In genomic region chr16:57300387-57301125, GRCh38 we compare ENCODE assay signal across 1 cellular context.
A peak's percentile ranks its signal among the peaks of the same experiment; 100 is the strongest.
TF ChIP-seq lines count a peak whose summit lies in the region.

No MANE protein-coding gene starts in this region.

TF ChIP-seq in HepG2, 621 proteins besides CTCF, POLR2A, EP300 and RAD21 (continued from another document and continues in another):
- TF ChIP-seq TFDP1 (CRISPR knock-in tag; IDR thresholded peaks at IDR 0.05; ENCODE audit: borderline replicate concordance) (no peak), ZNF687 (CRISPR knock-in tag; IDR thresholded peaks at IDR 0.05) (peak; percentile 80), ZNF572 (CRISPR knock-in tag; IDR thresholded peaks at IDR 0.05) (no peak; the same call in 1 of the 2 replicates), ZNF33A (CRISPR knock-in tag; IDR thresholded peaks at IDR 0.05; ENCODE audit: borderline replicate concordance) (no peak), SMAD3 (CRISPR knock-in tag; IDR thresholded peaks at IDR 0.05) (peak; percentile 88; the same call in 1 of the 2 replicates), ZNF576 (CRISPR knock-in tag; IDR thresholded peaks at IDR 0.05) (no peak), CCAR2 (optimal IDR thresholded peaks at IDR 0.05; ENCODE audit: low read depth, low read length) (no peak), FOXA3 (CRISPR knock-in tag; IDR thresholded peaks at IDR 0.05) (peak; percentile 88), ZNF740 (CRISPR knock-in tag; IDR thresholded peaks at IDR 0.05) (no peak; the same call in 1 of the 2 replicates), ZFP62 (CRISPR knock-in tag; IDR thresholded peaks at IDR 0.05) (no peak), POLR2AphosphoS2 (IDR thresholded peaks at IDR 0.05; ENCODE audit: low read depth, low read length) (no peak), ZNF432 (CRISPR knock-in tag; IDR thresholded peaks at IDR 0.05; ENCODE audit: borderline replicate concordance) (0 out of 2 replicates have a peak, but pooled peaks have one; percentile 79), ADNP (CRISPR knock-in tag; IDR thresholded peaks at IDR 0.05) (no peak), CCDC6 (CRISPR knock-in tag; IDR thresholded peaks at IDR 0.05) (peak; percentile 74; the same call in 1 of the 2 replicates), ZNF292 (CRISPR knock-in tag; IDR thresholded peaks at IDR 0.05; ENCODE audit: borderline replicate concordance, low read depth) (peak; percentile 74; the same call in 1 of the 2 replicates), ZNF441 (CRISPR knock-in tag; IDR thresholded peaks at IDR 0.05; ENCODE audit: borderline replicate concordance) (peak; percentile 93; the same call in 1 of the 2 replicates), TMF1 (CRISPR knock-in tag; IDR thresholded peaks at IDR 0.05; ENCODE audit: low read depth) (no peak), GZF1 (CRISPR knock-in tag; IDR thresholded peaks at IDR 0.05) (no peak), ZBTB33 (CRISPR knock-in tag; IDR thresholded peaks at IDR 0.05) (peak; percentile 87), EED (CRISPR knock-in tag; IDR thresholded peaks at IDR 0.05) (peak; percentile 95), ZNF792 (CRISPR knock-in tag; IDR thresholded peaks at IDR 0.05) (peak; percentile 38; the same call in 1 of the 2 replicates), SCMH1 (CRISPR knock-in tag; IDR thresholded peaks at IDR 0.05; ENCODE audit: borderline replicate concordance) (no peak), AHR (CRISPR knock-in tag; IDR thresholded peaks at IDR 0.05) (peak; percentile 93; the same call in 1 of the 2 replicates), ZNF10 (CRISPR knock-in tag; IDR thresholded peaks at IDR 0.05; ENCODE audit: borderline replicate concordance, low read depth) (no peak), SNAI1 (CRISPR knock-in tag; IDR thresholded peaks at IDR 0.05; ENCODE audit: borderline replicate concordance) (no peak), SNAPC2 (CRISPR knock-in tag; IDR thresholded peaks at IDR 0.05) (0 out of 2 replicates have a peak, but pooled peaks have one; percentile 75), POLR2AphosphoS5 (IDR thresholded peaks at IDR 0.05; ENCODE audit: low read depth, low read length) (no peak), ZKSCAN5 (CRISPR knock-in tag; IDR thresholded peaks at IDR 0.05) (no peak), ATRX (CRISPR knock-in tag; IDR thresholded peaks at IDR 0.05; ENCODE audit: borderline replicate concordance) (0 out of 2 replicates have a peak, but pooled peaks have one; percentile 81), ZNF83 (CRISPR knock-in tag; IDR thresholded peaks at IDR 0.05; ENCODE audit: borderline replicate concordance) (no peak), ZFP37 (CRISPR knock-in tag; IDR thresholded peaks at IDR 0.05; ENCODE audit: borderline replicate concordance) (0 out of 2 replicates have a peak, but pooled peaks have one; percentile 23)
- TF ChIP-seq, protein P1, sequence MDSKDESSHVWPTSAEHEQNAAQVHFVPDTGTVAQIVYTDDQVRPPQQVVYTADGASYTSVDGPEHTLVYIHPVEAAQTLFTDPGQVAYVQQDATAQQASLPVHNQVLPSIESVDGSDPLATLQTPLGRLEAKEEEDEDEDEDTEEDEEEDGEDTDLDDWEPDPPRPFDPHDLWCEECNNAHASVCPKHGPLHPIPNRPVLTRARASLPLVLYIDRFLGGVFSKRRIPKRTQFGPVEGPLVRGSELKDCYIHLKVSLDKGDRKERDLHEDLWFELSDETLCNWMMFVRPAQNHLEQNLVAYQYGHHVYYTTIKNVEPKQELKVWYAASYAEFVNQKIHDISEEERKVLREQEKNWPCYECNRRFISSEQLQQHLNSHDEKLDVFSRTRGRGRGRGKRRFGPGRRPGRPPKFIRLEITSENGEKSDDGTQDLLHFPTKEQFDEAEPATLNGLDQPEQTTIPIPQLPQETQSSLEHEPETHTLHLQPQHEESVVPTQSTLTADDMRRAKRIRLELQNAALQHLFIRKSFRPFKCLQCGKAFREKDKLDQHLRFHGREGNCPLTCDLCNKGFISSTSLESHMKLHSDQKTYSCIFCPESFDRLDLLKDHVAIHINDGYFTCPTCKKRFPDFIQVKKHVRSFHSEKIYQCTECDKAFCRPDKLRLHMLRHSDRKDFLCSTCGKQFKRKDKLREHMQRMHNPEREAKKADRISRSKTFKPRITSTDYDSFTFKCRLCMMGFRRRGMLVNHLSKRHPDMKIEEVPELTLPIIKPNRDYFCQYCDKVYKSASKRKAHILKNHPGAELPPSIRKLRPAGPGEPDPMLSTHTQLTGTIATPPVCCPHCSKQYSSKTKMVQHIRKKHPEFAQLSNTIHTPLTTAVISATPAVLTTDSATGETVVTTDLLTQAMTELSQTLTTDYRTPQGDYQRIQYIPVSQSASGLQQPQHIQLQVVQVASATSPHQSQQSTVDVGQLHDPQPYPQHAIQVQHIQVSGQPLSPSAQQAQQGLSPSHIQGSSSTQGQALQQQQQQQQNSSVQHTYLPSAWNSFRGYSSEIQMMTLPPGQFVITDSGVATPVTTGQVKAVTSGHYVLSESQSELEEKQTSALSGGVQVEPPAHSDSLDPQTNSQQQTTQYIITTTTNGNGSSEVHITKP (CRISPR knock-in tag; IDR thresholded peaks at IDR 0.05; ENCODE audit: low read depth) = no peak
- TF ChIP-seq, protein P2, sequence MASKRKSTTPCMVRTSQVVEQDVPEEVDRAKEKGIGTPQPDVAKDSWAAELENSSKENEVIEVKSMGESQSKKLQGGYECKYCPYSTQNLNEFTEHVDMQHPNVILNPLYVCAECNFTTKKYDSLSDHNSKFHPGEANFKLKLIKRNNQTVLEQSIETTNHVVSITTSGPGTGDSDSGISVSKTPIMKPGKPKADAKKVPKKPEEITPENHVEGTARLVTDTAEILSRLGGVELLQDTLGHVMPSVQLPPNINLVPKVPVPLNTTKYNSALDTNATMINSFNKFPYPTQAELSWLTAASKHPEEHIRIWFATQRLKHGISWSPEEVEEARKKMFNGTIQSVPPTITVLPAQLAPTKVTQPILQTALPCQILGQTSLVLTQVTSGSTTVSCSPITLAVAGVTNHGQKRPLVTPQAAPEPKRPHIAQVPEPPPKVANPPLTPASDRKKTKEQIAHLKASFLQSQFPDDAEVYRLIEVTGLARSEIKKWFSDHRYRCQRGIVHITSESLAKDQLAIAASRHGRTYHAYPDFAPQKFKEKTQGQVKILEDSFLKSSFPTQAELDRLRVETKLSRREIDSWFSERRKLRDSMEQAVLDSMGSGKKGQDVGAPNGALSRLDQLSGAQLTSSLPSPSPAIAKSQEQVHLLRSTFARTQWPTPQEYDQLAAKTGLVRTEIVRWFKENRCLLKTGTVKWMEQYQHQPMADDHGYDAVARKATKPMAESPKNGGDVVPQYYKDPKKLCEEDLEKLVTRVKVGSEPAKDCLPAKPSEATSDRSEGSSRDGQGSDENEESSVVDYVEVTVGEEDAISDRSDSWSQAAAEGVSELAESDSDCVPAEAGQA (IDR thresholded peaks at IDR 0.05; ENCODE audit: low read depth) = peak; percentile 50; the same call in 1 of the 2 replicates
- TF ChIP-seq, protein P2 (CRISPR knock-in tag; IDR thresholded peaks at IDR 0.05; ENCODE audit: borderline replicate concordance) = no peak
- TF ChIP-seq, protein P3, sequence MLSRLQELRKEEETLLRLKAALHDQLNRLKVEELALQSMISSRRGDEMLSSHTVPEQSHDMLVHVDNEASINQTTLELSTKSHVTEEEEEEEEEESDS (CRISPR knock-in tag; IDR thresholded peaks at IDR 0.05; ENCODE audit: borderline replicate concordance) = no peak; the same call in 1 of the 2 replicates
- TF ChIP-seq, protein P4, sequence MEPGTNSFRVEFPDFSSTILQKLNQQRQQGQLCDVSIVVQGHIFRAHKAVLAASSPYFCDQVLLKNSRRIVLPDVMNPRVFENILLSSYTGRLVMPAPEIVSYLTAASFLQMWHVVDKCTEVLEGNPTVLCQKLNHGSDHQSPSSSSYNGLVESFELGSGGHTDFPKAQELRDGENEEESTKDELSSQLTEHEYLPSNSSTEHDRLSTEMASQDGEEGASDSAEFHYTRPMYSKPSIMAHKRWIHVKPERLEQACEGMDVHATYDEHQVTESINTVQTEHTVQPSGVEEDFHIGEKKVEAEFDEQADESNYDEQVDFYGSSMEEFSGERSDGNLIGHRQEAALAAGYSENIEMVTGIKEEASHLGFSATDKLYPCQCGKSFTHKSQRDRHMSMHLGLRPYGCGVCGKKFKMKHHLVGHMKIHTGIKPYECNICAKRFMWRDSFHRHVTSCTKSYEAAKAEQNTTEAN (CRISPR knock-in tag; conservative IDR thresholded peaks at IDR 0.05) = no peak; the same call in 1 of the 2 replicates
- TF ChIP-seq, protein P5, sequence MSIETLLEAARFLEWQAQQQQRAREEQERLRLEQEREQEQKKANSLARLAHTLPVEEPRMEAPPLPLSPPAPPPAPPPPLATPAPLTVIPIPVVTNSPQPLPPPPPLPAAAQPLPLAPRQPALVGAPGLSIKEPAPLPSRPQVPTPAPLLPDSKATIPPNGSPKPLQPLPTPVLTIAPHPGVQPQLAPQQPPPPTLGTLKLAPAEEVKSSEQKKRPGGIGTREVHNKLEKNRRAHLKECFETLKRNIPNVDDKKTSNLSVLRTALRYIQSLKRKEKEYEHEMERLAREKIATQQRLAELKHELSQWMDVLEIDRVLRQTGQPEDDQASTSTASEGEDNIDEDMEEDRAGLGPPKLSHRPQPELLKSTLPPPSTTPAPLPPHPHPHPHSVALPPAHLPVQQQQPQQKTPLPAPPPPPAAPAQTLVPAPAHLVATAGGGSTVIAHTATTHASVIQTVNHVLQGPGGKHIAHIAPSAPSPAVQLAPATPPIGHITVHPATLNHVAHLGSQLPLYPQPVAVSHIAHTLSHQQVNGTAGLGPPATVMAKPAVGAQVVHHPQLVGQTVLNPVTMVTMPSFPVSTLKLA (IDR thresholded peaks at IDR 0.05) = peak; percentile 48
